8 cellular contexts compared by ENCODE assay signal in the genomic region with DNA sequence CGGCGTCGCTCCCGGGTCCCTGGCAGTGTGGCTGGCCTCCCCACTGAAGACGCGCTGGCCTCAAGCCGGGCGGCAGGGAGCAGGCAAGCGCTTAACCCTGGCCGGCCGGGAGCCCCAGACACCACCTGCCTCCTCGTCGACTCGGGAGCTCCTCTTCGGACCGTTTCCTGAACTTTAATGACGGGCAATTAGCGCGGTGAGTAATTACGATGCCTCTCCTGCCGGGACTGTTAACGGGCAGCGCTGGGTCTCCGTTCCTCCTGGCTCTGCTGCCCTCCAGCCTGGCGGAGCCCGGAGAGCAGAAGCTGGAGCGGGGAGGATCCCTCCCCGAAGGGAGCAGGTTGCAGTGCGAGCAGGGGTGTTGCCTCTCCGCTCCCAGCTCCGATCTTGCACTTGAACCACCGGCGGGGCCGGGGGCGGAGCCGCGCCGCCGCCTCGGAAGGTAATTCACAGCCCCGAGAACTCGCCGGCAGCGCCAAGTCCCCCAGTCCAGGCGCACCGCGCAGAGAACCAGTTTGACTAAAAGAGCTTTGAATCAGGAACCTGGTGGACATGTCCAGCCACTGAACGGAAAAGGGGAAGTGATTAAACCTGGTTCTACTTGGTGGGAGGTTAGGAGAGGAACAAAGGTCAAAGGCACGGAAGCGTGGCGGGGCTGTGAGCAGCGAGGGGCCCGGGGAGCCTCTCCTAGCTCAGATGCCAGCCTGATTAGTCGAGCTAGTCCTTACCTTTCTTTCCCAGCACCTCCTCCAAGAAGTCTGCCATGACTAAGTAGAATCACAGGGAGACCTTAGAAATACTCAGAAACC. TPM values are rescaled to one million over a fixed set of nuclear protein-coding genes. Genes with fewer than 3 reads are reported as not detected.
DNase-seq lines count a peak whose midpoint lies in the region; ATAC-seq lines count a peak whose summit lies in the region.

No MANE protein-coding gene starts in this region.

- no peaks in the 10 kb centered on the region for H3K79me1 ChIP-seq in mesendoderm (ENCODE audit: low read length)

- H3K9me3 Mint-ChIP-seq in stimulated activated naive B cell treated with anti-CD40 and anti-IgM and Interleukin-4, amounts not matched to agents 10 μg/mL and 1 μg/mL and 100 μg/mL, for 72 hours = no peaks in the 10 kb centered on the region

- WGBS in mesendoderm (ENCODE audit: extremely low coverage, insufficient coverage, low lambda C conversion rate) = no CpG with 5 or more reads among the region's 54 CpGs

- peak overlapping the region; percentile 46 for H3K4me3 ChIP-seq in mesendoderm (ENCODE audit: low read length)

- peaks cover 21% of the 10 kb centered on the region for H3K27me3 ChIP-seq in mesendoderm (ENCODE audit: insufficient read depth, low read length, poor library complexity)

- H4K8ac ChIP-seq in mesendoderm (ENCODE audit: low read depth, low read length) = no peak overlapping the region

- H3K36me3 Mint-ChIP-seq in stimulated activated naive B cell treated with anti-CD40 and anti-IgM and Interleukin-4, amounts not matched to agents 10 μg/mL and 1 μg/mL and 100 μg/mL, for 72 hours = no peaks in the 10 kb centered on the region

- H3K36me3 ChIP-seq in mesendoderm (ENCODE audit: control insufficient read depth, insufficient read depth, low read length) = no peaks in the 10 kb centered on the region

- peak; percentile 88 to 89 for ATAC-seq in stimulated activated naive B cell treated with anti-CD40 and anti-IgM and Interleukin-4, amounts not matched to agents 10 μg/mL and 1 μg/mL and 100 μg/mL, for 72 hours (replicated peaks)
- no peak for ATAC-seq in HG02610 (IDR thresholded peaks at IDR 0.05; ENCODE audit: unreplicated experiment)

- H3K4ac ChIP-seq in mesendoderm (ENCODE audit: low read depth, low read length) = no peak overlapping the region

- peak; percentile 75 for DNase-seq in NCI-H82 (lab: John Stamatoyannopoulos, UW)
- no peak for DNase-seq in NCI-H82 treated with DMSO at 0.1 percent for 48 hours (lab: John Stamatoyannopoulos, UW; ENCODE audit: unreplicated experiment)
- DNase-seq in NCI-H1417 treated with DMSO at 0.1 percent for 48 hours (lab: John Stamatoyannopoulos, UW) = peak; percentile 35
- peak; percentile 42 for DNase-seq in activated CD4-positive, CD25-positive, alpha-beta regulatory T cell treated with anti-CD3 and anti-CD28 coated beads, Interleukin-2, amount 50 U/mL, for 72 hours
- peak; percentile 58 for DNase-seq in ecto neural progenitor cell (ENCODE audit: low spot score)
- DNase-seq in mesendoderm = peak; percentile 55
- peak; percentile 58 for DNase-seq in stimulated activated naive B cell treated with anti-CD40 and anti-IgM and Interleukin-4, amounts not matched to agents 10 μg/mL and 1 μg/mL and 100 μg/mL, for 72 hours

- H3K18ac ChIP-seq in mesendoderm (ENCODE audit: low read length) = no peak overlapping the region

- peak overlapping the region; percentile 91 for H3K27ac Mint-ChIP-seq in stimulated activated naive B cell treated with anti-CD40 and anti-IgM and Interleukin-4, amounts not matched to agents 10 μg/mL and 1 μg/mL and 100 μg/mL, for 72 hours

- H3K56ac ChIP-seq in mesendoderm (ENCODE audit: low read length) = peak overlapping the region; percentile 71

- H2BK15ac ChIP-seq in mesendoderm (replicated peaks; ENCODE audit: low read depth) = no peak overlapping the region

- peak overlapping the region; percentile 67 for H3K9ac ChIP-seq in mesendoderm (ENCODE audit: low read length)

- peaks cover 0 to 12% of the 10 kb centered on the region in 2 donors for H3K27me3 Mint-ChIP-seq in stimulated activated naive B cell treated with anti-CD40 and anti-IgM and Interleukin-4, amounts not matched to agents 10 μg/mL and 1 μg/mL and 100 μg/mL, for 72 hours

- peak overlapping the region; percentile 86 to 89 for H3K4me3 Mint-ChIP-seq in stimulated activated naive B cell treated with anti-CD40 and anti-IgM and Interleukin-4, amounts not matched to agents 10 μg/mL and 1 μg/mL and 100 μg/mL, for 72 hours

- H3K79me2 ChIP-seq in mesendoderm (ENCODE audit: control insufficient read depth, insufficient read depth, low read length) = no peaks in the 10 kb centered on the region

- H3K23ac ChIP-seq in mesendoderm (ENCODE audit: low read length) = no peak overlapping the region

- no peaks in the 10 kb centered on the region for H3K4me1 ChIP-seq in mesendoderm (ENCODE audit: control insufficient read depth, low read depth, low read length)

- no peak overlapping the region for H2BK120ac ChIP-seq in mesendoderm (ENCODE audit: low read depth, low read length)

- no peak overlapping the region for H3K27ac ChIP-seq in mesendoderm (ENCODE audit: low read depth, low read length)

- peak overlapping the region; percentile 98 for H3K4me2 ChIP-seq in mesendoderm (ENCODE audit: low read length)

- no peak overlapping the region for H2BK5ac ChIP-seq in mesendoderm (ENCODE audit: low read length)

- no peak overlapping the region for H4K5ac ChIP-seq in mesendoderm (ENCODE audit: low read length)

- peaks cover 12 to 17% of the 10 kb centered on the region in 2 donors for H3K4me1 Mint-ChIP-seq in stimulated activated naive B cell treated with anti-CD40 and anti-IgM and Interleukin-4, amounts not matched to agents 10 μg/mL and 1 μg/mL and 100 μg/mL, for 72 hours

- no peak overlapping the region for H2AK5ac ChIP-seq in mesendoderm (ENCODE audit: low read length)

RNA-seq across cellular contexts. Expression of gene PLEKHA6, which starts 18.3 kb away (rescaled TPM):
- polyA plus RNA-seq in mesendoderm (2013, experiment 1 of 2) = 1.3 TPM
- 1.2 TPM for polyA plus RNA-seq in mesendoderm (2013, experiment 2 of 2)

RNA-seq across cellular contexts. Expression of gene PPP1R15B, which starts 33.6 kb away (rescaled TPM):
- polyA plus RNA-seq in mesendoderm (2013, experiment 1 of 2) = 26.9 TPM
- polyA plus RNA-seq in mesendoderm (2013, experiment 2 of 2) = 25.4 TPM
